In genomic region chr3:129282727-129283327, GRCh38 we compare ENCODE assay signal across 8 cellular contexts. TPM values are rescaled to one million over a fixed set of nuclear protein-coding genes. Genes with fewer than 3 reads are reported as not detected.
DNase-seq lines count a peak whose midpoint lies in the region; ATAC-seq and TF ChIP-seq lines count a peak whose summit lies in the region.

No MANE protein-coding gene starts in this region.

- no CpG with 5 or more reads among the region's 6 CpGs for WGBS in trophoblast cell (ENCODE audit: extremely low coverage, insufficient coverage, insufficient read length)
- 65 to 71% methylated on average over 6 of the region's 6 CpGs for WGBS in lower leg skin, 2 donors

- ATAC-seq in HG03139 (IDR thresholded peaks at IDR 0.05; ENCODE audit: unreplicated experiment): peak; percentile 63
- ATAC-seq in activated B cell treated with CpG ODN at 0.5 μM for 24 hours (ENCODE audit: low read depth): peak; percentile 40

- no peak overlapping the region for H3K4me3 ChIP-seq in trophoblast cell (ENCODE audit: low read depth, low read length)
- no peak overlapping the region for H3K4me3 ChIP-seq in lower leg skin (ENCODE audit: low read depth, poor library complexity, severe bottlenecking)

- H3K4me1 Mint-ChIP-seq in activated B cell treated with CpG ODN at 0.5 μM for 24 hours: peaks cover 56% of the 10 kb centered on the region
- peaks cover 34% of the 10 kb centered on the region for H3K4me1 Mint-ChIP-seq in CD14-positive monocyte

- H3K27ac Mint-ChIP-seq in activated B cell treated with CpG ODN at 0.5 μM for 24 hours (peak overlapping the region; percentile 84), CD14-positive monocyte (no peak overlapping the region)

- POLR2A ChIA-PET in activated B cell treated with CpG ODN at 0.5 μM for 24 hours (lab: Charles Lee): interaction anchor here (0.7 to 8.5 kb wide), 14 partner anchors 9 to 162 kb away, joined by 3 to 172 read pairs (median 5); partner anchors contain the start of genes CNBP, IFT122 and MBD4

- H3K4me3 Mint-ChIP-seq in activated B cell treated with CpG ODN at 0.5 μM for 24 hours: peak overlapping the region; percentile 65
- no peak overlapping the region for H3K4me3 Mint-ChIP-seq in CD14-positive monocyte

- H3K4me2 ChIP-seq in trophoblast cell (ENCODE audit: low read length): no peak overlapping the region

- peaks cover 29% of the 10 kb centered on the region for H3K36me3 Mint-ChIP-seq in activated B cell treated with CpG ODN at 0.5 μM for 24 hours (ENCODE audit: low read depth)
- H3K36me3 Mint-ChIP-seq in CD14-positive monocyte: peaks cover 9 to 22% of the 10 kb centered on the region in 2 donors

- TF ChIP-seq CTCF in activated B cell treated with CpG ODN at 0.5 μM for 24 hours (IDR thresholded peaks at IDR 0.05): no peak
- TF ChIP-seq CTCF in lower leg skin (IDR thresholded peaks at IDR 0.05): no peak
- TF ChIP-seq CTCF in CD14-positive monocyte (IDR thresholded peaks at IDR 0.05): no peak

- no peak overlapping the region for H2BK12ac ChIP-seq in trophoblast cell (ENCODE audit: low read length)

- H3K27ac ChIP-seq in trophoblast cell (ENCODE audit: low read depth, low read length): no peak overlapping the region

- no peak overlapping the region for H3K4ac ChIP-seq in trophoblast cell (ENCODE audit: low read depth, low read length)

- H3K9ac ChIP-seq in trophoblast cell (ENCODE audit: low read length): no peak overlapping the region

- peaks cover 6% of the 10 kb centered on the region for H3K79me2 ChIP-seq in trophoblast cell (ENCODE audit: control insufficient read depth, insufficient read depth, low read length, poor library complexity)

- H3K27me3 ChIP-seq in trophoblast cell (ENCODE audit: insufficient read depth, low read length): no peaks in the 10 kb centered on the region

- peaks cover 0 to 4% of the 10 kb centered on the region in 2 experiments for H3K4me1 ChIP-seq in trophoblast cell (ENCODE audit: control insufficient read depth in 1 of 2, insufficient read depth in 2 of 2, low read length in 2 of 2)

- H2BK5ac ChIP-seq in trophoblast cell (ENCODE audit: low read depth, low read length, poor library complexity): no peak overlapping the region

- no peaks in the 10 kb centered on the region for H3K9me3 Mint-ChIP-seq in activated B cell treated with CpG ODN at 0.5 μM for 24 hours
- H3K9me3 Mint-ChIP-seq in CD14-positive monocyte: peaks cover 0 to 1% (median 0%) of the 10 kb centered on the region in 7 donors

- H3K36me3 ChIP-seq in trophoblast cell (ENCODE audit: control insufficient read depth in 1 of 2, insufficient read depth in 2 of 2, low read length in 2 of 2): peaks cover 1 to 6% of the 10 kb centered on the region in 2 experiments

- intact Hi-C loops in activated B cell treated with CpG ODN at 0.5 μM for 24 hours (cut with micrococcal nuclease) (loop anchor here (1.0 to 10.0 kb wide), 8 partner anchors 8 to 1528 kb away; partner anchors contain the start of gene IFT122), posterior cingulate gyrus (cut with DNase I) (no loop called here), lower leg skin (cut with DNase I; ENCODE audit: low total_unique reads) (no loop called here), CD14-positive monocyte (cut with micrococcal nuclease) (no loop called here)

- peak overlapping the region; percentile 81 for H3K23ac ChIP-seq in trophoblast cell (ENCODE audit: low read length)

- CTCF ChIA-PET in activated B cell treated with CpG ODN at 0.5 μM for 24 hours (lab: Charles Lee): interaction anchor here (0.9 to 2.3 kb wide), 5 partner anchors 10 to 313 kb away, joined by 3 to 32 read pairs (median 4); a partner anchor contains a TSS

- H2AFZ ChIP-seq in trophoblast cell (ENCODE audit: insufficient read depth, low read length, poor library complexity): no peak overlapping the region

- no peak overlapping the region for H2AK5ac ChIP-seq in trophoblast cell (ENCODE audit: low read length)

- H3K27me3 Mint-ChIP-seq in activated B cell treated with CpG ODN at 0.5 μM for 24 hours: peaks cover 7% of the 10 kb centered on the region
- peaks cover 4 to 8% (median 5%) of the 10 kb centered on the region in 3 donors for H3K27me3 Mint-ChIP-seq in CD14-positive monocyte (ENCODE audit: low read depth in 3 of 3)

- H2BK120ac ChIP-seq in trophoblast cell (ENCODE audit: insufficient read depth, low read length, poor library complexity): no peak overlapping the region

- H4K91ac ChIP-seq in trophoblast cell (ENCODE audit: low read depth, low read length): no peak overlapping the region

- no peak overlapping the region for H4K8ac ChIP-seq in trophoblast cell (ENCODE audit: low read depth, low read length)

- H3K9me3 ChIP-seq in trophoblast cell (ENCODE audit: insufficient read depth, low read depth, low read length): no peaks in the 10 kb centered on the region

- H3K14ac ChIP-seq in trophoblast cell (ENCODE audit: low read length): no peak overlapping the region

- H3K18ac ChIP-seq in trophoblast cell (ENCODE audit: low read length): no peak overlapping the region

- peaks cover 9% of the 10 kb centered on the region for H3K79me1 ChIP-seq in trophoblast cell (ENCODE audit: low read length)

- no peak overlapping the region for H4K12ac ChIP-seq in trophoblast cell (ENCODE audit: low read depth, low read length)

- DNase-seq in AG08396 (ENCODE audit: low spot score): peak; percentile 41
- DNase-seq in GM19238 (ENCODE audit: insufficient read length, low spot score): peak; percentile 65
- no peak for DNase-seq in activated B cell treated with CpG ODN at 0.5 μM for 24 hours
- no peak for DNase-seq in trophoblast cell
- DNase-seq in posterior cingulate gyrus: no peak
- DNase-seq in lower leg skin (ENCODE audit: low spot score in 2 of 2): no peak
- no peak for DNase-seq in CD14-positive monocyte (ENCODE audit: low spot score)

- no peak for TF ChIP-seq POLR2A in lower leg skin (IDR thresholded peaks at IDR 0.05)

RNA-seq across cellular contexts. Expression of gene HMCES, which starts 4.2 kb away (rescaled TPM):
- total RNA-seq in activated B cell treated with CpG ODN at 0.5 μM for 24 hours (31.7 and 37.2 TPM in 2 replicates), lower leg skin (10 to 100 TPM; 25.2 to 34.9 (median 34.4) TPM)
- 21.7 and 22.2 TPM in 2 replicates for polyA plus RNA-seq in trophoblast cell (2013)
- 10 to 100 TPM; 18.0 to 23.0 TPM for polyA plus RNA-seq in CD14-positive monocyte

RNA-seq across cellular contexts. Expression of gene COPG1, which starts 33.4 kb away (rescaled TPM):
- 92.2 and 101 TPM in 2 replicates for total RNA-seq in activated B cell treated with CpG ODN at 0.5 μM for 24 hours
- 102 and 105 TPM in 2 replicates for polyA plus RNA-seq in trophoblast cell (2013)
- total RNA-seq in lower leg skin: 10 to 100 TPM; 69.2 to 95.2 (median 79.8) TPM
- 10 to 100 TPM; 59.9 to 94.5 TPM for polyA plus RNA-seq in CD14-positive monocyte

Comparison
In these comparisons a context has a peak if more than half of its experiments do, and no peak if none do; other contexts are left out.
1. DNase-seq: peak in AG08396 (single experiment) and GM19238 (single experiment); none in activated B cell treated with CpG ODN at 0.5 μM for 24 hours (single experiment), trophoblast cell (0 of 2), posterior cingulate gyrus (0 of 10), lower leg skin (0 of 2) and CD14-positive monocyte (single experiment).